In the genomic region with DNA sequence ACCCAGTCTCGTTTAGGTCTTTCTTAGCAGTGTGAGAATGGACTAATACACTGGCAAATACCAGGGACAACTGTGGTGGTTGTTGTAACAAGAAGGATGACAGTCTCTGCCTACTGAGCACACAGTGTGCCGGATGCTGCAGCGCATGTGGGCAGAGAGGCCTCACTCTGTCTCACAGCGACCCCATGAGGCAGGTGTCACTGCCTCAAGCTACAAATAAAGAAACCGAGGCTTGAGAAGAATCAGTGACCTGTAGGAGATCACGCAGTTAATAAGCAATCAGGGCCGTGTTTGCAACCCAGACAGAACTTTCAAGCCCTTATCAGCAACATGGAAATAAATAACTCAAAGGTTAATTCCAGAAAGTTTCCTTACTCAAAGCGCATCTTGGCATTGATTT, we compare ENCODE assay signal across 8 cellular contexts. TPM values are rescaled to one million over a fixed set of nuclear protein-coding genes. Genes with fewer than 3 reads are reported as not detected.
DNase-seq lines count a peak whose midpoint lies in the region; ATAC-seq and TF ChIP-seq lines count a peak whose summit lies in the region.

No MANE protein-coding gene starts in this region.

- H3K4me1 ChIP-seq in IMR-90 (ENCODE audit: control insufficient read depth, insufficient read depth, low read length) (peaks cover 30% of the 10 kb centered on the region), adrenal gland (replicated peaks in 1 of 2) (no peaks in the 10 kb centered on the region), testis (no peaks in the 10 kb centered on the region)

- BruUV-seq in IMR-90 (replicated peaks; lab: Mats Ljungman, UMichigan), result no TSS peak

- peak overlapping the region; percentile 20; the same call in 1 of the 2 replicates for H3K18ac ChIP-seq in IMR-90 (ENCODE audit: low read depth, low read length)

- H4K91ac ChIP-seq in IMR-90 (ENCODE audit: insufficient read depth, low read depth, low read length), result peak overlapping the region; percentile 99

- peak overlapping the region; percentile 92 for H2BK120ac ChIP-seq in IMR-90 (ENCODE audit: low read depth, low read length)

- POLR2A ChIA-PET in IMR-90 (lab: Charles Lee; ENCODE audit: unreplicated experiment), result no interaction called here

- H3K9me1 ChIP-seq in IMR-90 (ENCODE audit: insufficient read depth, low read length), result peaks cover 7% of the 10 kb centered on the region

- H3K4me3 ChIP-seq in IMR-90 (ENCODE audit: insufficient read depth, low read depth, low read length), result no peak overlapping the region
- no peak overlapping the region for H3K4me3 ChIP-seq in adrenal gland
- H3K4me3 ChIP-seq in testis, result no peak overlapping the region

- peak overlapping the region; percentile 100 for H2BK5ac ChIP-seq in IMR-90 (ENCODE audit: low read depth, low read length, poor library complexity, severe bottlenecking)

- peak overlapping the region; percentile 78 for H3K14ac ChIP-seq in IMR-90 (replicated peaks; ENCODE audit: low read depth, low read length)

- peak overlapping the region; percentile 90 for H2BK15ac ChIP-seq in IMR-90 (ENCODE audit: low read depth, low read length)

- TF ChIP-seq RAD21 in IMR-90 (IDR thresholded peaks at IDR 0.05; ENCODE audit: low read length), result peak; percentile 71

- no peak overlapping the region for H3K4me2 ChIP-seq in IMR-90 (ENCODE audit: low read depth, low read length)

- WGBS in IMR-90 (ENCODE audit: extremely low coverage in 2 of 2, insufficient read length in 1 of 2), 2 experiments, result 73% methylated on average over 2 of the region's 8 CpGs; no CpG with 5 or more reads in 1 of the 2 experiments
- 47 to 63% (median 56%) methylated on average over 8 of the region's 8 CpGs for WGBS in adrenal gland, 4 donors
- 74% methylated on average over 8 of the region's 8 CpGs for WGBS in testis, 2 donors

- CTCF ChIA-PET in IMR-90 (lab: Yijun Ruan, JAX), result no interaction called here

- H3K36me3 ChIP-seq in IMR-90 (ENCODE audit: control insufficient read depth, insufficient read depth, low read length) (no peaks in the 10 kb centered on the region), adrenal gland (replicated peaks in 1 of 2) (no peaks in the 10 kb centered on the region), testis (ENCODE audit: low read depth, missing control alignments) (no peaks in the 10 kb centered on the region)

- in situ Hi-C loops in IMR-90 (cut with MboI; ENCODE audit: low sequenced_read_pairs), result no loop called here

- H3K23ac ChIP-seq in IMR-90 (ENCODE audit: low read depth, low read length), result peak overlapping the region; percentile 94; the same call in 1 of the 2 replicates

- peak overlapping the region; percentile 23 for H3K27ac ChIP-seq in IMR-90 (ENCODE audit: insufficient read depth, low read length)
- no peak overlapping the region for H3K27ac ChIP-seq in adrenal gland
- H3K27ac ChIP-seq in testis, result no peak overlapping the region

- no peak overlapping the region for H2AK9ac ChIP-seq in IMR-90 (replicated peaks; ENCODE audit: low read depth, low read length, poor library complexity)

- peak overlapping the region; percentile 59 for H2AFZ ChIP-seq in IMR-90 (replicated peaks; ENCODE audit: low read length, poor library complexity)

- H2AK5ac ChIP-seq in IMR-90 (ENCODE audit: low read depth, low read length), result peak overlapping the region; percentile 99

- H3K9me3 ChIP-seq in IMR-90 (ENCODE audit: control insufficient read depth, insufficient read depth, low read length) (no peaks in the 10 kb centered on the region), adrenal gland (replicated peaks in 1 of 3) (no peaks in the 10 kb centered on the region), testis (no peaks in the 10 kb centered on the region)

- TF ChIP-seq POLR2A in IMR-90 (IDR thresholded peaks at IDR 0.05; ENCODE audit: low read depth, low read length), result no peak
- TF ChIP-seq POLR2A in adrenal gland (IDR thresholded peaks at IDR 0.05), result no peak
- no peak for TF ChIP-seq POLR2A in testis (IDR thresholded peaks at IDR 0.05)

- TF ChIP-seq CTCF in IMR-90 (conservative IDR thresholded peaks at IDR 0.05; ENCODE audit: low read depth, low read length), result peak; percentile 58
- TF ChIP-seq CTCF in adrenal gland (IDR thresholded peaks at IDR 0.05), result peak; percentile 11 to 62 (median 53)
- TF ChIP-seq CTCF in testis (IDR thresholded peaks at IDR 0.05), result peak in 2 of 3 experiments; percentile 17 to 20

- ATAC-seq in IMR-90 (ENCODE audit: low read depth) (no peak), GM21786 (IDR thresholded peaks at IDR 0.05; ENCODE audit: unreplicated experiment) (no peak)

- H4K8ac ChIP-seq in IMR-90 (ENCODE audit: low read depth in 2 of 2, low read length in 2 of 2), result peak overlapping the region; percentile 85 to 96

- intact Hi-C loops in IMR-90 (cut with micrococcal nuclease) (no loop called here), adrenal gland (cut with DNase I) (no loop called here), testis (cut with DNase I; ENCODE audit: low total_unique reads) (no loop called here)

- H4K20me1 ChIP-seq in IMR-90 (ENCODE audit: insufficient read depth, low read length), result no peaks in the 10 kb centered on the region

- dilution Hi-C loops in IMR-90 (cut with HindIII; ENCODE audit: low sequenced_read_pairs, unreplicated experiment), result no loop called here

- DNase-seq in COLO668 (lab: John Stamatoyannopoulos, UW; ENCODE audit: unreplicated experiment) (peak; percentile 64), IMR-90 (peak; percentile 43), adrenal gland (peak in 5 of 7 donors; percentile 37 to 70 (median 46)), iPS DF 19.7 (ENCODE audit: low read depth, low spot score) (peak; percentile 40), testis (peak; percentile 42), NCI-H1105 (lab: John Stamatoyannopoulos, UW) (no peak), NCI-H2196 treated with DMSO at 0.1 percent for 48 hours (lab: John Stamatoyannopoulos, UW; ENCODE audit: unreplicated experiment) (no peak)

- peaks cover 6 to 43% of the 10 kb centered on the region in 2 experiments; a peak in 3 of 4 replicates for H3K79me1 ChIP-seq in IMR-90 (ENCODE audit: low read depth in 1 of 2, low read length in 2 of 2)

- peak overlapping the region; percentile 99 for H3K4ac ChIP-seq in IMR-90 (ENCODE audit: low read depth, low read length)

- H3K27me3 ChIP-seq in IMR-90 (ENCODE audit: control insufficient read depth, insufficient read depth, low read length), result no peaks in the 10 kb centered on the region
- peaks cover 5% of the 10 kb centered on the region for H3K27me3 ChIP-seq in adrenal gland
- H3K27me3 ChIP-seq in testis, result no peaks in the 10 kb centered on the region

- H4K5ac ChIP-seq in IMR-90 (ENCODE audit: low read depth, low read length), result peak overlapping the region; percentile 90

- peak overlapping the region; percentile 21; the same call in 1 of the 2 replicates for H3K9ac ChIP-seq in IMR-90 (ENCODE audit: low read depth, low read length)

- H3K56ac ChIP-seq in IMR-90 (ENCODE audit: extremely low read depth, insufficient read depth, low read length), result no peak overlapping the region

- H2BK20ac ChIP-seq in IMR-90 (ENCODE audit: low read depth, low read length), result peak overlapping the region; percentile 91

TF ChIP-seq in IMR-90, 13 proteins besides CTCF, POLR2A, EP300 and RAD21:
- TF ChIP-seq BHLHE40 (IDR thresholded peaks at IDR 0.05; ENCODE audit: low read depth, low read length), result no peak
- no peak for TF ChIP-seq RCOR1 (IDR thresholded peaks at IDR 0.05; ENCODE audit: insufficient replicate concordance, low read length)
- peak; percentile 24; the same call in 1 of the 2 replicates for TF ChIP-seq SMC3 (IDR thresholded peaks at IDR 0.05; ENCODE audit: low read depth, low read length)
- TF ChIP-seq MXI1 (IDR thresholded peaks at IDR 0.05; ENCODE audit: borderline replicate concordance, low read depth, low read length), result peak; percentile 23; the same call in 1 of the 2 replicates
- no peak for TF ChIP-seq NFE2L2 (IDR thresholded peaks at IDR 0.05; ENCODE audit: low read depth, low read length)
- no peak for TF ChIP-seq RFX5 (IDR thresholded peaks at IDR 0.05; ENCODE audit: low read depth, low read length)

RNA-seq across cellular contexts. Expression of gene GAS6, which starts 40.5 kb away (rescaled TPM):
- total RNA-seq in IMR-90 (2012; rRNA removed), result 212 and 220 TPM in 2 replicates
- 795 and 823 TPM in 2 replicates for polyA plus RNA-seq in IMR-90 (2012; rRNA removed)
- polyA plus RNA-seq in IMR-90 (2012; cell fraction: cytosol; rRNA removed), result 1,010 and 1,498 TPM in 2 replicates
- polyA plus RNA-seq in IMR-90 (2012; cell fraction: nucleus; rRNA removed; ENCODE audit: low replicate concordance), result 1,145 and 2,216 TPM in 2 replicates
- total RNA-seq in adrenal gland, result 100 to 1,000 TPM in 2 of 8 donors, 10 to 100 TPM in 6; 33.6 to 109 (median 82.9) TPM
- 10 to 100 TPM in 2 of 3 donors, 1 to 10 TPM in 1; 7.1 to 90.5 (median 90.4) TPM for polyA plus RNA-seq in adrenal gland
- 100 to 1,000 TPM; 416 to 575 TPM for total RNA-seq in testis
- polyA plus RNA-seq in testis (ENCODE audit: insufficient read depth, low read depth, low replicate concordance), result 193 TPM

Comparison
In these comparisons a context has a peak if more than half of its experiments do, and no peak if none do; other contexts are left out.
1. DNase-seq: peak in COLO668 (single experiment), IMR-90 (single experiment), adrenal gland (5 of 7), iPS DF 19.7 (single experiment) and testis (single experiment); none in NCI-H1105 (single experiment) and NCI-H2196 treated with DMSO at 0.1 percent for 48 hours (single experiment).
2. Peak in every context shown above with its lines, with median percentiles within 50 percentile points of each other: CTCF ChIP-seq.